Comparison of ENCODE assay signal across 12 cellular contexts in the genomic region with DNA sequence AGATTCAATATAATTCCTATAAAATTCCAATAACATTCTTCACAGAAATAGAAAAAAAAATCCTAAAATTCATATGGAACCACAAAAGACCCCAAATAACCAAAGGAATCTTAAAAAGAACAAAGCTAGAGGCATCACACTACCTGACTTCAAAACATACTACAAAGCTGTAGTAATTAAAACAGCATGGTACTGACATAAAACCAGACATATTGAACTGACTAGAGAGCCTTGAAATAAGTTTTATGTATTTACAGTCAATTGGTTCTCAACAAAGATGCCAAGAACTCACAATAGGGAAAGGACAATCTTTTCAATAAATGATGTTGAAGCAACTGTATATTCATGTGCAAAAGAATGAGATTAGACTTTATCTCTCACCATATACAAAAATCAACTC. TPM values are rescaled to one million over a fixed set of nuclear protein-coding genes. Genes with fewer than 3 reads are reported as not detected.
"Had no signal": no experiment of that assay in that cellular context is flagged by ENCODE, and none has a peak within 500 bp of the region (broad histone marks: within the 10 kb centered on the region; RNA-seq: fewer than 3 reads in every experiment).

No MANE protein-coding gene starts in this region.

- FAIRE-seq: H1, H54 had no signal

- H3K9ac ChIP-seq: GM23248 had no signal

- H3K36me3 ChIP-seq: HAP-1 had no signal

- H3K4me3 ChIP-seq: GM23248, GM23338, HAP-1 had no signal

- H3K27ac ChIP-seq: GM23248 had no signal

- H2AFZ ChIP-seq: GM23248, GM23338 had no signal

- H3K4me1 ChIP-seq: HAP-1 had no signal

- DNase-seq: GM23248, GOT3, H7, H9, HCEC 1CT, HFFc6 had no signal

- H3K4me2 ChIP-seq: GM23338 had no signal

- H3K9me3 ChIP-seq: HAP-1 had no signal

- ATAC-seq: GM23338, HCT116 had no signal

RNA-seq across cellular contexts. Expression of a gene that starts 36.9 kb away (rescaled TPM):
- total RNA-seq: GM23248, HFFc6 had no signal
- polyA plus RNA-seq: GM23248 had no signal

RNA-seq across cellular contexts. Expression of a gene that starts 54.0 kb away (rescaled TPM):
- total RNA-seq: GM23248, GM23338, H1, H4, H7, H9, HFFc6 had no signal
- polyA plus RNA-seq: GM23248, GM23338, H1 had no signal
